ENCODE assay signal across 15 cellular contexts in the genomic region with DNA sequence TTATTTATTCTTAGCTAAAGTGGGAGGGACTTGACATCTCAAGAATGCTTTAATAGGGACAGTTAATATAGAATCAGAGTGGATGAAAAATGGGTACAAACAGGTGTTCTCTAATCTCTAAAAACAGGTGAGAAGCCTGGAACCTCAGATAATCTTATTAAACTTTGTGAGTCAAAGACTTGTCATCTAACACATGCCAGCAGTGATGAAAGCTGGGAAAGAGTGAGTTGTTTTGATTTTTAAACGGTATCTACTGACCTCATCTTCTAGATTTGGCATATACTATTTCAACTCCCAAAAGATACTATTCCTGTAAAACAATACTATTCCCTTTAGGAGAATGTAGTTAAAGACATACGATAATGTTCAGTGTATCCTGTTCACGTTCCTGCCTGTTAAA.
DNase-seq lines count a peak whose midpoint lies in the region; ATAC-seq and TF ChIP-seq lines count a peak whose summit lies in the region.
"Had no signal": no experiment of that assay in that cellular context is flagged by ENCODE, and none has a peak within 500 bp of the region (broad histone marks: within the 10 kb centered on the region; RNA-seq: fewer than 3 reads in every experiment).

No MANE protein-coding gene starts in this region.

- H3K9me2 ChIP-seq in PC-3 (replicated peaks; ENCODE audit: low read length), result no peaks in the 10 kb centered on the region

- H3K79me2 ChIP-seq in PC-3 (ENCODE audit: low read length), result no peaks in the 10 kb centered on the region

- intact Hi-C loops in PC-3 (cut with micrococcal nuclease), result no loop called here

- no peak overlapping the region for H3K9ac ChIP-seq in PC-3 (ENCODE audit: low read length)

- no peak overlapping the region for H2AFZ ChIP-seq in PC-3 (ENCODE audit: low read length)
- H2AFZ ChIP-seq: GM23338 had no signal

- no peaks in the 10 kb centered on the region for H3K4me1 ChIP-seq in PC-3 (ENCODE audit: insufficient read depth, low read length)
- H3K4me1 ChIP-seq: Caco-2 had no signal

- no peaks in the 10 kb centered on the region for H3K36me3 ChIP-seq in PC-3 (ENCODE audit: low read depth, low read length)

- H4K20me1 ChIP-seq in PC-3 (ENCODE audit: low read length), result no peaks in the 10 kb centered on the region

- H3K4me3 ChIP-seq in PC-3 (ENCODE audit: low read length), result no peak overlapping the region
- H3K4me3 ChIP-seq in skeletal muscle cell (ENCODE audit: low read depth, low read length), result no peak overlapping the region
- H3K4me3 ChIP-seq in foreskin fibroblast (ENCODE audit: low read depth in 1 of 2, low read length in 2 of 2), result no peak overlapping the region
- H3K4me3 ChIP-seq: GM23338 had no signal

- ATAC-seq in PC-3 (no peak), HG03045 (IDR thresholded peaks at IDR 0.05; ENCODE audit: unreplicated experiment) (no peak)
- ATAC-seq: GM23338 had no signal

- BruUV-seq in PC-3 (replicated peaks; lab: Mats Ljungman, UMichigan), result no TSS peak

- no peak for TF ChIP-seq CTCF in PC-3 (conservative IDR thresholded peaks at IDR 0.05; ENCODE audit: low read depth, low read length)
- TF ChIP-seq CTCF in foreskin fibroblast (IDR thresholded peaks at IDR 0.05; ENCODE audit: low read depth, low read length), result no peak

- peaks cover 34% of the 10 kb centered on the region; the same call in 1 of the 2 replicates for H3K27me3 ChIP-seq in PC-3 (ENCODE audit: low read length)

- H3K9me3 ChIP-seq in PC-3 (ENCODE audit: low read length), result no peaks in the 10 kb centered on the region
- H3K9me3 ChIP-seq: Caco-2 had no signal

- DNase-seq in LHCN-M2 (ENCODE audit: low read depth) (peak; percentile 95), PC-3 (peak; percentile 16), left kidney (ENCODE audit: low read depth, low spot score) (peak; percentile 1), skeletal muscle cell (ENCODE audit: low read depth) (peak; percentile 22), foreskin fibroblast (no peak), NCI-H774 (lab: John Stamatoyannopoulos, UW) (no peak)
- DNase-seq: ACHN; AML-193; Caco-2; CD4-positive, alpha-beta T cell; GDM1; HCEC 1CT had no signal

- H3K27ac ChIP-seq in PC-3 (ENCODE audit: low read length), result no peak overlapping the region
- H3K27ac ChIP-seq: C4-2B had no signal

- no peaks in the 10 kb centered on the region for H3F3A ChIP-seq in PC-3 (ENCODE audit: low read length, unreplicated experiment)

- CTCF ChIA-PET in PC-3 (lab: Charles Lee), result no interaction called here

- POLR2A ChIA-PET in PC-3 (lab: Charles Lee; ENCODE audit: unreplicated experiment), result no interaction called here

- H3K4me2 ChIP-seq in PC-3 (ENCODE audit: low read length), result no peak overlapping the region
- H3K4me2 ChIP-seq: GM23338 had no signal

Comparison
In these comparisons a context has a peak if more than half of its experiments do, and no peak if none do; other contexts are left out.
1. DNase-seq: peak in LHCN-M2 (single experiment), PC-3 (single experiment), left kidney (single experiment) and skeletal muscle cell (single experiment); none in foreskin fibroblast (0 of 2) and NCI-H774 (single experiment).